ENCODE assay signal across 28 cellular contexts in genomic region chr4:185068837-185069236, GRCh38. TPM values are rescaled to one million over a fixed set of nuclear protein-coding genes. Genes with fewer than 3 reads are reported as not detected.
DNase-seq lines count a peak whose midpoint lies in the region; ATAC-seq, FAIRE-seq and TF ChIP-seq lines count a peak whose summit lies in the region.
"Had no signal": no experiment of that assay in that cellular context is flagged by ENCODE, and none has a peak within 500 bp of the region (broad histone marks: within the 10 kb centered on the region; RNA-seq: fewer than 3 reads in every experiment).

No MANE protein-coding gene starts in this region.

- H3K79me2 ChIP-seq in HepG2 (ENCODE audit: insufficient read depth, low read length) (no peaks in the 10 kb centered on the region), neural progenitor cell (ENCODE audit: low read depth) (no peaks in the 10 kb centered on the region)

- H4K20me1 ChIP-seq in HepG2 (ENCODE audit: insufficient read depth, low read length) (no peaks in the 10 kb centered on the region), neural progenitor cell (ENCODE audit: low read depth) (no peaks in the 10 kb centered on the region)

- no peak overlapping the region for H3K4me3 ChIP-seq in HepG2 (replicated peaks in 1 of 3; ENCODE audit: insufficient read depth in 1 of 3, low read depth in 2 of 3, low read length in 3 of 3)
- H3K4me3 ChIP-seq in right lobe of liver: no peak overlapping the region
- no peak overlapping the region for H3K4me3 ChIP-seq in endodermal cell (ENCODE audit: low read length)
- H3K4me3 ChIP-seq in neural progenitor cell: no peak overlapping the region
- H3K4me3 ChIP-seq: MG63 had no signal

- no peak overlapping the region for H3K9ac ChIP-seq in HepG2 (ENCODE audit: insufficient read depth, low read depth, low read length)
- H3K9ac ChIP-seq in endodermal cell (ENCODE audit: extremely low read depth, low read length, poor library complexity, severe bottlenecking): no peak overlapping the region
- no peak overlapping the region for H3K9ac ChIP-seq in neural progenitor cell

- no peak for TF ChIP-seq EP300 in HepG2 (IDR thresholded peaks at IDR 0.05; ENCODE audit: low read depth in 2 of 2, low read length in 2 of 2)
- TF ChIP-seq EP300 in HepG2 (CRISPR knock-in tag; IDR thresholded peaks at IDR 0.05; ENCODE audit: borderline replicate concordance): no peak

- POLR2A ChIA-PET in HepG2 (lab: Yijun Ruan, JAX): no interaction called here
- POLR2A ChIA-PET in activated CD8-positive, alpha-beta T cell treated with anti-CD3 and anti-CD28 coated beads for 36 hours (lab: Charles Lee): no interaction called here

- no peak for TF ChIP-seq RAD21 in HepG2 (CRISPR knock-in tag; IDR thresholded peaks at IDR 0.05)

- H3K36me3 ChIP-seq in HepG2 (replicated peaks in 1 of 2; ENCODE audit: control insufficient read depth in 1 of 2, insufficient read depth in 2 of 2, low read length in 2 of 2) (no peaks in the 10 kb centered on the region), right lobe of liver (no peaks in the 10 kb centered on the region), endodermal cell (ENCODE audit: control insufficient read depth, insufficient read depth, low read length) (no peaks in the 10 kb centered on the region), neural progenitor cell (no peaks in the 10 kb centered on the region)
- H3K36me3 ChIP-seq: MG63 had no signal

- H2AFZ ChIP-seq in HepG2 (ENCODE audit: low read length) (no peak overlapping the region), neural progenitor cell (replicated peaks) (peak overlapping the region; percentile 71)

- BruUV-seq in HepG2 (replicated peaks; lab: Mats Ljungman, UMichigan): no TSS peak

- no peak overlapping the region for H3K4me3 Mint-ChIP-seq in HFFc6
- no peak overlapping the region for H3K4me3 Mint-ChIP-seq in endodermal cell
- no peak overlapping the region for H3K4me3 Mint-ChIP-seq in neural progenitor cell
- H3K4me3 Mint-ChIP-seq in activated CD8-positive, alpha-beta T cell treated with anti-CD3 and anti-CD28 coated beads for 36 hours: no peak overlapping the region
- no peak overlapping the region for H3K4me3 Mint-ChIP-seq in mesothelial cell of epicardium
- H3K4me3 Mint-ChIP-seq: IgD-negative memory B cell, T-cell had no signal

- no peak overlapping the region for H3K27ac ChIP-seq in HepG2 (ENCODE audit: extremely low read length, insufficient read depth, low read length)
- no peak overlapping the region for H3K27ac ChIP-seq in right lobe of liver
- H3K27ac ChIP-seq in endodermal cell (ENCODE audit: low read depth, low read length): no peak overlapping the region
- no peak overlapping the region for H3K27ac ChIP-seq in neural progenitor cell
- H3K27ac ChIP-seq: C4-2B had no signal

- H3K27me3 ChIP-seq in HepG2 (ENCODE audit: control insufficient read depth in 1 of 2, insufficient read depth in 2 of 2, low read length in 2 of 2) (peaks cover 0 to 13% of the 10 kb centered on the region in 2 experiments; a peak in 1 of 5 replicates), right lobe of liver (no peaks in the 10 kb centered on the region), endodermal cell (ENCODE audit: control insufficient read depth, insufficient read depth, low read length, poor library complexity, severe bottlenecking) (no peaks in the 10 kb centered on the region), neural progenitor cell (no peaks in the 10 kb centered on the region)
- H3K27me3 ChIP-seq: MG63 had no signal

- TF ChIP-seq CTCF in HepG2 (CRISPR knock-in tag; IDR thresholded peaks at IDR 0.05) (no peak), right lobe of liver (IDR thresholded peaks at IDR 0.05) (no peak), HFFc6 (IDR thresholded peaks at IDR 0.05) (peak; percentile 9; the same call in 1 of the 2 replicates), endodermal cell (conservative IDR thresholded peaks at IDR 0.05) (peak; percentile 51), neural progenitor cell (IDR thresholded peaks at IDR 0.05) (no peak), mesothelial cell of epicardium (IDR thresholded peaks at IDR 0.05; ENCODE audit: unreplicated experiment) (no peak)
- no peak for TF ChIP-seq CTCF in activated CD8-positive, alpha-beta T cell treated with anti-CD3 and anti-CD28 coated beads for 36 hours (IDR thresholded peaks at IDR 0.05)

- intact Hi-C loops in HepG2 (cut with micrococcal nuclease; ENCODE audit: unreplicated experiment) (no loop called here), right lobe of liver (cut with DNase I) (no loop called here)
- intact Hi-C loops in activated CD8-positive, alpha-beta T cell treated with anti-CD3 and anti-CD28 coated beads for 36 hours (cut with micrococcal nuclease): no loop called here

- H3K4me1 Mint-ChIP-seq in HFFc6 (ENCODE audit: low read depth): no peaks in the 10 kb centered on the region
- no peaks in the 10 kb centered on the region for H3K4me1 Mint-ChIP-seq in endodermal cell
- H3K4me1 Mint-ChIP-seq in neural progenitor cell: peaks cover 9% of the 10 kb centered on the region
- H3K4me1 Mint-ChIP-seq in activated CD8-positive, alpha-beta T cell treated with anti-CD3 and anti-CD28 coated beads for 36 hours (ENCODE audit: low read depth): no peaks in the 10 kb centered on the region
- H3K4me1 Mint-ChIP-seq in mesothelial cell of epicardium: no peaks in the 10 kb centered on the region
- H3K4me1 Mint-ChIP-seq: IgD-negative memory B cell, T-cell had no signal

- TF ChIP-seq POLR2A in HepG2 (IDR thresholded peaks at IDR 0.05; ENCODE audit: insufficient read depth in 1 of 2, low read depth in 2 of 2, low read length in 2 of 2) (no peak), right lobe of liver (IDR thresholded peaks at IDR 0.05) (no peak)

- in situ Hi-C loops in HepG2 (cut with HindIII; ENCODE audit: extremely low pct_ligation_motif_present, low pct_unique_long_range_greater_than_20kb): no loop called here

- H3K27ac Mint-ChIP-seq in HFFc6: no peak overlapping the region
- peak overlapping the region; percentile 72 for H3K27ac Mint-ChIP-seq in endodermal cell
- H3K27ac Mint-ChIP-seq in neural progenitor cell: no peak overlapping the region
- H3K27ac Mint-ChIP-seq in activated CD8-positive, alpha-beta T cell treated with anti-CD3 and anti-CD28 coated beads for 36 hours: no peak overlapping the region
- H3K27ac Mint-ChIP-seq in mesothelial cell of epicardium: no peak overlapping the region
- H3K27ac Mint-ChIP-seq: IgD-negative memory B cell, T-cell had no signal

- WGBS in HepG2 (ENCODE audit: low lambda C conversion rate): 16% methylated on average over 3 of the region's 3 CpGs
- 73% methylated on average over 3 of the region's 3 CpGs for WGBS in right lobe of liver (ENCODE audit: insufficient coverage, low coverage, low lambda C conversion rate, missing lambda C conversion rate)
- 62 to 67% methylated on average over 3 of the region's 3 CpGs for WGBS in endodermal cell (ENCODE audit: insufficient coverage in 1 of 2, insufficient read length in 1 of 2), 2 experiments

- no peak for FAIRE-seq in HepG2 (lab: Jason Lieb, UNC)
- FAIRE-seq: D721Med, G401.6, HTR-8/SVneo, RCC 7860 had no signal

- H3K27me3 Mint-ChIP-seq in HFFc6 (ENCODE audit: insufficient read depth) (peaks cover 6% of the 10 kb centered on the region; the same call in 1 of the 2 replicates), endodermal cell (ENCODE audit: insufficient read depth) (peaks cover 2% of the 10 kb centered on the region), neural progenitor cell (ENCODE audit: insufficient read depth, low read depth) (peaks cover 7% of the 10 kb centered on the region), mesothelial cell of epicardium (ENCODE audit: low read depth) (peaks cover 11% of the 10 kb centered on the region)
- H3K27me3 Mint-ChIP-seq in activated CD8-positive, alpha-beta T cell treated with anti-CD3 and anti-CD28 coated beads for 36 hours: peaks cover 9% of the 10 kb centered on the region

- H3K4me2 ChIP-seq in HepG2 (ENCODE audit: low read depth, low read length) (no peak overlapping the region), neural progenitor cell (no peak overlapping the region)

- ATAC-seq in HepG2 (peak; percentile 68), right lobe of liver (no peak)
- no peak for ATAC-seq in activated CD8-positive, alpha-beta T cell treated with anti-CD3 and anti-CD28 coated beads for 36 hours
- ATAC-seq: SK-N-SH treated with all-trans-retinoic acid at 6 μM for 48 hours, T-cell had no signal

- H3F3A ChIP-seq in neural progenitor cell (ENCODE audit: low read depth): no peaks in the 10 kb centered on the region

- H3K4me1 ChIP-seq in HepG2 (ENCODE audit: insufficient read depth, low read length): no peaks in the 10 kb centered on the region
- H3K4me1 ChIP-seq in right lobe of liver: peaks cover 0 to 8% (median 0%) of the 10 kb centered on the region in 4 donors
- H3K4me1 ChIP-seq in endodermal cell (ENCODE audit: control insufficient read depth, insufficient read depth, low read length): no peaks in the 10 kb centered on the region
- peaks cover 3% of the 10 kb centered on the region for H3K4me1 ChIP-seq in neural progenitor cell

- DNase-seq in HepG2 (ENCODE audit: low spot score): no peak
- no peak for DNase-seq in right lobe of liver
- no peak for DNase-seq in HFFc6
- peak; percentile 74 for DNase-seq in endodermal cell
- peak; percentile 18 for DNase-seq in neural progenitor cell (ENCODE audit: low spot score)
- DNase-seq in NCI-H748 treated with DMSO at 0.1 percent for 48 hours (lab: John Stamatoyannopoulos, UW): no peak
- no peak for DNase-seq in activated CD8-positive, alpha-beta T cell treated with anti-CD3 and anti-CD28 coated beads for 36 hours
- DNase-seq in mesothelial cell of epicardium (ENCODE audit: low spot score in 2 of 2, unreplicated experiment in 2 of 2): no peak
- DNase-seq: ACHN, DMS79 treated with DMSO at 0.1 percent for 48 hours, GOT3, Kasumi-1, MG63, NCI-H1048, NCI-H1436, NCI-H2029, NCI-H2171, NCI-H446, NCI-H69, SHP77 treated with DMSO at 0.1 percent for 48 hours, T-cell had no signal

- no peaks in the 10 kb centered on the region for H3K9me3 Mint-ChIP-seq in HFFc6
- H3K9me3 Mint-ChIP-seq in endodermal cell: no peaks in the 10 kb centered on the region
- no peaks in the 10 kb centered on the region for H3K9me3 Mint-ChIP-seq in neural progenitor cell
- no peaks in the 10 kb centered on the region for H3K9me3 Mint-ChIP-seq in activated CD8-positive, alpha-beta T cell treated with anti-CD3 and anti-CD28 coated beads for 36 hours
- H3K9me3 Mint-ChIP-seq in mesothelial cell of epicardium: no peaks in the 10 kb centered on the region
- H3K9me3 Mint-ChIP-seq: IgD-negative memory B cell, T-cell had no signal

- H3K36me3 Mint-ChIP-seq in HFFc6 (ENCODE audit: low read depth): no peaks in the 10 kb centered on the region
- H3K36me3 Mint-ChIP-seq in endodermal cell (ENCODE audit: low read depth): no peaks in the 10 kb centered on the region
- no peaks in the 10 kb centered on the region for H3K36me3 Mint-ChIP-seq in neural progenitor cell
- no peaks in the 10 kb centered on the region for H3K36me3 Mint-ChIP-seq in activated CD8-positive, alpha-beta T cell treated with anti-CD3 and anti-CD28 coated beads for 36 hours (ENCODE audit: low read depth)
- H3K36me3 Mint-ChIP-seq in mesothelial cell of epicardium: no peaks in the 10 kb centered on the region
- H3K36me3 Mint-ChIP-seq: IgD-negative memory B cell, T-cell had no signal

- CTCF ChIA-PET in HepG2 (lab: Yijun Ruan, JAX; ENCODE audit: low intra/inter-chr PET ratio, low total read pairs): no interaction called here
- CTCF ChIA-PET in activated CD8-positive, alpha-beta T cell treated with anti-CD3 and anti-CD28 coated beads for 36 hours (lab: Charles Lee): no interaction called here

- H3K9me3 ChIP-seq in HepG2 (ENCODE audit: low read length) (no peaks in the 10 kb centered on the region), right lobe of liver (no peaks in the 10 kb centered on the region), endodermal cell (ENCODE audit: control insufficient read depth, low read length) (no peaks in the 10 kb centered on the region), neural progenitor cell (ENCODE audit: low read depth) (no peaks in the 10 kb centered on the region)
- H3K9me3 ChIP-seq: MG63 had no signal

RNA-seq across cellular contexts. Expression of gene HELT, which starts 50.5 kb away (rescaled TPM):
- not detected in 2 replicates for total RNA-seq in HepG2 (2016; rRNA removed; fragmentation: Illumina TruSeq; extraction: Trizol)
- not detected in 2 replicates for total RNA-seq in HepG2 (2016; cell fraction: cytosol; rRNA removed; fragmentation: Illumina TruSeq; extraction: Trizol; ENCODE audit: low read depth)
- total RNA-seq in HepG2 (2016; cell fraction: insoluble cytoplasmic fraction; rRNA removed; fragmentation: Illumina TruSeq; extraction: Trizol): not detected in 2 replicates
- not detected in 2 replicates for total RNA-seq in HepG2 (2016; cell fraction: membrane; rRNA removed; fragmentation: Illumina TruSeq; extraction: Trizol)
- not detected in 2 replicates for total RNA-seq in HepG2 (2016; cell fraction: nucleus; rRNA removed; fragmentation: Illumina TruSeq; extraction: Trizol)
- not detected in 2 replicates for polyA plus RNA-seq in HepG2 (2011; rRNA removed)
- polyA plus RNA-seq in HepG2 (2011; cell fraction: cytosol; rRNA removed): not detected in 2 replicates
- not detected in 2 replicates for polyA plus RNA-seq in HepG2 (2011; cell fraction: nucleus; rRNA removed)
- polyA plus RNA-seq in HepG2 (2012): not detected in 2 replicates
- not detected in 2 replicates for polyA plus RNA-seq in HepG2 (2016; cell fraction: cytosol; fragmentation: Illumina TruSeq; extraction: Trizol; ENCODE audit: low read depth)
- not detected in 2 replicates for polyA plus RNA-seq in HepG2 (2016; cell fraction: insoluble cytoplasmic fraction; fragmentation: Illumina TruSeq; extraction: Trizol; ENCODE audit: low read depth)
- polyA plus RNA-seq in HepG2 (2016; cell fraction: membrane; fragmentation: Illumina TruSeq; extraction: Trizol; ENCODE audit: low read depth): not detected in 2 replicates
- polyA plus RNA-seq in HepG2 (2016; cell fraction: nucleus; fragmentation: Illumina TruSeq; extraction: Trizol; ENCODE audit: insufficient read depth, low read depth): not detected in 2 replicates
- not detected in 2 replicates for polyA minus RNA-seq in HepG2 (2011; rRNA and poly(A)+ RNA removed; ENCODE audit: low replicate concordance)
- polyA minus RNA-seq in HepG2 (2011; cell fraction: cytosol; rRNA and poly(A)+ RNA removed): not detected in 2 replicates
- not detected in 2 replicates for polyA minus RNA-seq in HepG2 (2011; cell fraction: nucleus; rRNA and poly(A)+ RNA removed)
- not detected for total RNA-seq in right lobe of liver
- total RNA-seq in HFFc6 (2021; fragmentation: NEBNext Ultra II Directional; extraction: Animal tissue kit (Norgen Biotek cat#: 25700)): not detected
- not detected for total RNA-seq in endodermal cell
- polyA plus RNA-seq in endodermal cell (2013, experiment 1 of 2): not detected
- polyA plus RNA-seq in endodermal cell (2013, experiment 2 of 2): not detected
- total RNA-seq in neural progenitor cell (ENCODE audit: low replicate concordance): not detected in 2 replicates
- not detected for total RNA-seq in activated CD8-positive, alpha-beta T cell treated with anti-CD3 and anti-CD28 coated beads for 36 hours
- total RNA-seq in mesothelial cell of epicardium: not detected in 3 replicates
- total RNA-seq: T-cell had no signal
- polyA plus RNA-seq: IgD-negative memory B cell had no signal

Comparison
In these comparisons a context has a peak if more than half of its experiments do, and no peak if none do; other contexts are left out.
1. DNase-seq: peak in endodermal cell (single experiment) and neural progenitor cell (single experiment); none in HepG2 (single experiment), right lobe of liver (0 of 3), HFFc6 (single experiment), NCI-H748 treated with DMSO at 0.1 percent for 48 hours (single experiment), activated CD8-positive, alpha-beta T cell treated with anti-CD3 and anti-CD28 coated beads for 36 hours (single experiment) and mesothelial cell of epicardium (0 of 2).
2. CTCF ChIP-seq: peak in HFFc6 (single experiment) and endodermal cell (single experiment); none in HepG2 (single experiment), right lobe of liver (0 of 4), neural progenitor cell (single experiment), activated CD8-positive, alpha-beta T cell treated with anti-CD3 and anti-CD28 coated beads for 36 hours (single experiment) and mesothelial cell of epicardium (single experiment).